In genomic region chr12:6360578-6361490, GRCh38 we compare ENCODE assay signal across 12 cellular contexts. TPM values are rescaled to one million over a fixed set of nuclear protein-coding genes. Genes with fewer than 3 reads are reported as not detected.
DNase-seq lines count a peak whose midpoint lies in the region; ATAC-seq, FAIRE-seq and TF ChIP-seq lines count a peak whose summit lies in the region.
"Had no signal": no experiment of that assay in that cellular context is flagged by ENCODE, and none has a peak within 500 bp of the region (broad histone marks: within the 10 kb centered on the region; RNA-seq: fewer than 3 reads in every experiment).

No MANE protein-coding gene starts in this region.

- peak; percentile 42 for DNase-seq in activated CD4-positive, alpha-beta T cell treated with anti-CD3 and anti-CD28 coated beads for 36 hours
- DNase-seq in activated CD4-positive, alpha-beta T cell treated with anti-CD3 and anti-CD28 coated beads, Interleukin-2, amount 10 ng/mL, durations not matched to agents 24 days and 14 days = no peak
- no peak for DNase-seq in RWPE1 (ENCODE audit: low spot score)
- no peak for DNase-seq in HepG2 (ENCODE audit: low spot score)
- no peak for DNase-seq in stomach
- no peak for DNase-seq in NCI-H446 (lab: John Stamatoyannopoulos, UW)
- no peak for DNase-seq in neuronal stem cell (ENCODE audit: low spot score)
- DNase-seq: activated naive CD8-positive, alpha-beta T cell treated with anti-CD3 and anti-CD28 coated beads for 36 hours; NCI-H2171 treated with DMSO at 0.1 percent for 48 hours; OCI-M1 had no signal

- H3K9me3 Mint-ChIP-seq in activated CD4-positive, alpha-beta T cell treated with anti-CD3 and anti-CD28 coated beads for 36 hours (ENCODE audit: low read depth) = no peaks in the 10 kb centered on the region
- H3K9me3 Mint-ChIP-seq in activated CD4-positive, alpha-beta T cell treated with anti-CD3 and anti-CD28 coated beads, Interleukin-2, amount 10 ng/mL, durations not matched to agents 24 days and 14 days = no peaks in the 10 kb centered on the region
- H3K9me3 Mint-ChIP-seq: activated naive CD8-positive, alpha-beta T cell treated with anti-CD3 and anti-CD28 coated beads for 36 hours had no signal

- H3K4me2 ChIP-seq in HepG2 (ENCODE audit: low read depth, low read length) (peak overlapping the region; percentile 56), neuronal stem cell (ENCODE audit: insufficient read depth, low read length, poor library complexity, severe bottlenecking) (no peak overlapping the region)

- H2BK12ac ChIP-seq in neuronal stem cell (ENCODE audit: low read length) = no peak overlapping the region

- H3K18ac ChIP-seq in neuronal stem cell (ENCODE audit: low read length) = no peak overlapping the region

- TF ChIP-seq RAD21 in HepG2 (CRISPR knock-in tag; IDR thresholded peaks at IDR 0.05) = no peak

- POLR2A ChIA-PET in activated CD4-positive, alpha-beta T cell treated with anti-CD3 and anti-CD28 coated beads for 36 hours (lab: Charles Lee) = interaction anchor here (0.7 to 2.2 kb wide), 3 partner anchors 25 to 178 kb away, joined by 3 to 8 read pairs (median 4); partner anchors contain the start of gene VAMP1
- POLR2A ChIA-PET in RWPE1 (lab: Yijun Ruan, JAX; ENCODE audit: low non-redundant PET) (interaction anchor here (0.5 kb wide), 1 partner anchor 9 kb away, joined by 4 read pairs; no protein-coding TSS in a partner anchor), HepG2 (lab: Yijun Ruan, JAX) (interaction anchor here (0.6 to 5.4 kb wide), 8 partner anchors 12 to 66 kb away, joined by 3 to 42 read pairs (median 6); partner anchors contain the start of genes LTBR, SCNN1A and TNFRSF1A)

- H2BK120ac ChIP-seq in neuronal stem cell (ENCODE audit: low read depth, low read length) = no peak overlapping the region

- H3K27me3 ChIP-seq in HepG2 (ENCODE audit: control insufficient read depth in 1 of 2, insufficient read depth in 2 of 2, low read length in 2 of 2) = no peaks in the 10 kb centered on the region
- H3K27me3 ChIP-seq in stomach = no peaks in the 10 kb centered on the region
- H3K27me3 ChIP-seq in neuronal stem cell (ENCODE audit: control insufficient read depth in 3 of 3, insufficient read depth in 3 of 3, low read depth in 1 of 3, low read length in 3 of 3) = no peaks in the 10 kb centered on the region
- H3K27me3 ChIP-seq: thyroid gland had no signal

- H4K8ac ChIP-seq in neuronal stem cell (ENCODE audit: low read depth, low read length) = no peak overlapping the region

- intact Hi-C loops in activated CD4-positive, alpha-beta T cell treated with anti-CD3 and anti-CD28 coated beads for 36 hours (cut with DNase I, micrococcal nuclease) = loop anchor here in 1 of 2 experiments (1.0 kb wide), 1 partner anchor 19 kb away; the partner anchor contains the start of gene TNFRSF1A
- intact Hi-C loops in activated CD4-positive, alpha-beta T cell treated with anti-CD3 and anti-CD28 coated beads, Interleukin-2, amount 10 ng/mL, durations not matched to agents 24 days and 14 days (cut with micrococcal nuclease) = no loop called here
- intact Hi-C loops in HepG2 (cut with micrococcal nuclease; ENCODE audit: unreplicated experiment) = no loop called here
- intact Hi-C loops in stomach (cut with DNase I; ENCODE audit: low total_unique reads) = no loop called here

- H2AFZ ChIP-seq in HepG2 (ENCODE audit: low read length) = no peak overlapping the region
- no peak overlapping the region for H2AFZ ChIP-seq in neuronal stem cell (ENCODE audit: low read length)

- H2AK5ac ChIP-seq in neuronal stem cell (ENCODE audit: low read depth, low read length) = no peak overlapping the region

- WGBS in HepG2 (ENCODE audit: low lambda C conversion rate) = 68% methylated on average over 11 of the region's 11 CpGs
- 50 to 63% (median 56%) methylated on average over 11 of the region's 11 CpGs for WGBS in stomach, 5 donors
- WGBS in neuronal stem cell (ENCODE audit: extremely low coverage in 2 of 2, insufficient read length in 2 of 2, insufficient replicate concordance in 1 of 2), 2 donors = no CpG with 5 or more reads among the region's 11 CpGs

- no peaks in the 10 kb centered on the region for H3K36me3 ChIP-seq in HepG2 (replicated peaks in 1 of 2; ENCODE audit: control insufficient read depth in 1 of 2, insufficient read depth in 2 of 2, low read length in 2 of 2)
- peaks cover 0 to 40% (median 21%) of the 10 kb centered on the region in 4 donors for H3K36me3 ChIP-seq in stomach
- H3K36me3 ChIP-seq in neuronal stem cell (replicated peaks in 1 of 2; ENCODE audit: control insufficient read depth in 2 of 2, insufficient read depth in 2 of 2, low read length in 2 of 2) = no peaks in the 10 kb centered on the region

- H4K91ac ChIP-seq in neuronal stem cell (ENCODE audit: low read depth, low read length, poor library complexity) = no peak overlapping the region

- H3K79me1 ChIP-seq in neuronal stem cell (ENCODE audit: low read depth, low read length) = no peaks in the 10 kb centered on the region

- H3K4me3 Mint-ChIP-seq in activated CD4-positive, alpha-beta T cell treated with anti-CD3 and anti-CD28 coated beads for 36 hours = no peak overlapping the region
- H3K4me3 Mint-ChIP-seq in activated CD4-positive, alpha-beta T cell treated with anti-CD3 and anti-CD28 coated beads, Interleukin-2, amount 10 ng/mL, durations not matched to agents 24 days and 14 days = no peak overlapping the region
- H3K4me3 Mint-ChIP-seq: activated naive CD8-positive, alpha-beta T cell treated with anti-CD3 and anti-CD28 coated beads for 36 hours had no signal

- no peaks in the 10 kb centered on the region for H3K36me3 Mint-ChIP-seq in activated CD4-positive, alpha-beta T cell treated with anti-CD3 and anti-CD28 coated beads for 36 hours (ENCODE audit: low read depth)
- H3K36me3 Mint-ChIP-seq in activated CD4-positive, alpha-beta T cell treated with anti-CD3 and anti-CD28 coated beads, Interleukin-2, amount 10 ng/mL, durations not matched to agents 24 days and 14 days (ENCODE audit: low read depth) = no peaks in the 10 kb centered on the region
- H3K36me3 Mint-ChIP-seq: activated naive CD8-positive, alpha-beta T cell treated with anti-CD3 and anti-CD28 coated beads for 36 hours had no signal

- peaks cover 59% of the 10 kb centered on the region for H3K4me1 ChIP-seq in HepG2 (ENCODE audit: insufficient read depth, low read length)
- peaks cover 24 to 52% (median 45%) of the 10 kb centered on the region in 4 donors for H3K4me1 ChIP-seq in stomach
- H3K4me1 ChIP-seq in neuronal stem cell (ENCODE audit: control insufficient read depth in 2 of 2, insufficient read depth in 1 of 2, low read depth in 1 of 2, low read length in 2 of 2) = peaks cover 0 to 5% of the 10 kb centered on the region in 2 donors

- in situ Hi-C loops in HepG2 (cut with HindIII; ENCODE audit: extremely low pct_ligation_motif_present, low pct_unique_long_range_greater_than_20kb) = no loop called here

- H3K23ac ChIP-seq in neuronal stem cell (ENCODE audit: low read depth, low read length, poor library complexity) = no peak overlapping the region

- TF ChIP-seq POLR2A in HepG2 (IDR thresholded peaks at IDR 0.05; ENCODE audit: insufficient read depth in 1 of 2, low read depth in 2 of 2, low read length in 2 of 2) (no peak), stomach (IDR thresholded peaks at IDR 0.05) (no peak)

- CTCF ChIA-PET in activated CD4-positive, alpha-beta T cell treated with anti-CD3 and anti-CD28 coated beads for 36 hours (lab: Charles Lee) = interaction anchor here (0.6 to 1.3 kb wide), 7 partner anchors 8 to 101 kb away, joined by 3 to 6 read pairs (median 4); no protein-coding TSS in a partner anchor
- CTCF ChIA-PET in RWPE1 (lab: Yijun Ruan, JAX) = no interaction called here
- CTCF ChIA-PET in HepG2 (lab: Yijun Ruan, JAX; ENCODE audit: low intra/inter-chr PET ratio, low total read pairs) = no interaction called here

- H3K79me2 ChIP-seq in HepG2 (ENCODE audit: insufficient read depth, low read length) = no peaks in the 10 kb centered on the region

- no peak for FAIRE-seq in HepG2 (lab: Jason Lieb, UNC)

- BruUV-seq in HepG2 (replicated peaks; lab: Mats Ljungman, UMichigan) = no TSS peak

- peak overlapping the region; percentile 37 for H3K27ac Mint-ChIP-seq in activated CD4-positive, alpha-beta T cell treated with anti-CD3 and anti-CD28 coated beads for 36 hours
- H3K27ac Mint-ChIP-seq in activated CD4-positive, alpha-beta T cell treated with anti-CD3 and anti-CD28 coated beads, Interleukin-2, amount 10 ng/mL, durations not matched to agents 24 days and 14 days = no peak overlapping the region

- no peaks in the 10 kb centered on the region for H3K27me3 Mint-ChIP-seq in activated CD4-positive, alpha-beta T cell treated with anti-CD3 and anti-CD28 coated beads for 36 hours
- peaks cover 9% of the 10 kb centered on the region for H3K27me3 Mint-ChIP-seq in activated CD4-positive, alpha-beta T cell treated with anti-CD3 and anti-CD28 coated beads, Interleukin-2, amount 10 ng/mL, durations not matched to agents 24 days and 14 days
- H3K27me3 Mint-ChIP-seq: activated naive CD8-positive, alpha-beta T cell treated with anti-CD3 and anti-CD28 coated beads for 36 hours had no signal

- peaks cover 28% of the 10 kb centered on the region for H3K4me1 Mint-ChIP-seq in activated CD4-positive, alpha-beta T cell treated with anti-CD3 and anti-CD28 coated beads for 36 hours
- peaks cover 20% of the 10 kb centered on the region for H3K4me1 Mint-ChIP-seq in activated CD4-positive, alpha-beta T cell treated with anti-CD3 and anti-CD28 coated beads, Interleukin-2, amount 10 ng/mL, durations not matched to agents 24 days and 14 days

- peak; percentile 72 for ATAC-seq in activated CD4-positive, alpha-beta T cell treated with anti-CD3 and anti-CD28 coated beads for 36 hours
- ATAC-seq in HepG2 (no peak), HG03378 (IDR thresholded peaks at IDR 0.05; ENCODE audit: unreplicated experiment) (no peak)

- H3K14ac ChIP-seq in neuronal stem cell (ENCODE audit: low read length) = no peak overlapping the region

- H3K9ac ChIP-seq in HepG2 (ENCODE audit: insufficient read depth, low read depth, low read length) = no peak overlapping the region
- no peak overlapping the region for H3K9ac ChIP-seq in neuronal stem cell (ENCODE audit: low read depth, low read length, poor library complexity)

- H2BK5ac ChIP-seq in neuronal stem cell (ENCODE audit: low read length) = no peak overlapping the region

- TF ChIP-seq CTCF in RWPE1 (conservative IDR thresholded peaks at IDR 0.05; ENCODE audit: low read depth) (no peak), HepG2 (CRISPR knock-in tag; IDR thresholded peaks at IDR 0.05) (no peak), stomach (IDR thresholded peaks at IDR 0.05) (no peak)

- H3K4me3 ChIP-seq in HepG2 (replicated peaks in 1 of 3; ENCODE audit: insufficient read depth in 1 of 3, low read depth in 2 of 3, low read length in 3 of 3) (no peak overlapping the region), stomach (no peak overlapping the region), neuronal stem cell (ENCODE audit: low read length in 2 of 2) (no peak overlapping the region)
- H3K4me3 ChIP-seq: thyroid gland had no signal

- no peak overlapping the region for H3K4ac ChIP-seq in neuronal stem cell (ENCODE audit: low read length)

- H4K20me1 ChIP-seq in HepG2 (ENCODE audit: insufficient read depth, low read length) = no peaks in the 10 kb centered on the region

- TF ChIP-seq EP300 in HepG2 (IDR thresholded peaks at IDR 0.05; ENCODE audit: low read depth in 2 of 2, low read length in 2 of 2) (no peak), HepG2 (CRISPR knock-in tag; IDR thresholded peaks at IDR 0.05; ENCODE audit: borderline replicate concordance) (no peak), stomach (IDR thresholded peaks at IDR 0.05) (no peak)

- no peak overlapping the region for H2BK15ac ChIP-seq in neuronal stem cell (ENCODE audit: low read length)

- H3K27ac ChIP-seq in RWPE1 = peak overlapping the region; percentile 90
- H3K27ac ChIP-seq in HepG2 (ENCODE audit: extremely low read length, insufficient read depth, low read length) = peak overlapping the region; percentile 56
- H3K27ac ChIP-seq in stomach = peak overlapping the region; percentile 6 to 94 (median 90)
- no peak overlapping the region for H3K27ac ChIP-seq in neuronal stem cell (replicated peaks; ENCODE audit: low read length)

- H3K9me3 ChIP-seq in HepG2 (ENCODE audit: low read length) = no peaks in the 10 kb centered on the region
- no peaks in the 10 kb centered on the region for H3K9me3 ChIP-seq in stomach
- no peaks in the 10 kb centered on the region for H3K9me3 ChIP-seq in neuronal stem cell (replicated peaks in 1 of 2; ENCODE audit: control insufficient read depth in 2 of 2, insufficient read depth in 1 of 2, low read depth in 1 of 2, low read length in 2 of 2)
- H3K9me3 ChIP-seq: thyroid gland had no signal

RNA-seq across cellular contexts. Expression of gene SCNN1A, which starts 14.5 kb away (rescaled TPM):
- under 1 TPM in 1 of 2 experiments, not detected in 1; 0.05 TPM for total RNA-seq in activated CD4-positive, alpha-beta T cell treated with anti-CD3 and anti-CD28 coated beads for 36 hours
- not detected in 2 replicates for total RNA-seq in activated CD4-positive, alpha-beta T cell treated with anti-CD3 and anti-CD28 coated beads, Interleukin-2, amount 10 ng/mL, durations not matched to agents 24 days and 14 days
- total RNA-seq in HepG2 (2016; rRNA removed; fragmentation: Illumina TruSeq; extraction: Trizol) (0.63 and 1.5 TPM in 2 replicates), stomach (100 to 1,000 TPM in 4 of 5 donors, 10 to 100 TPM in 1; 63.3 to 486 (median 277) TPM)
- 0.71 and 1.2 TPM in 2 replicates for total RNA-seq in HepG2 (2016; cell fraction: cytosol; rRNA removed; fragmentation: Illumina TruSeq; extraction: Trizol; ENCODE audit: low read depth)
- 0.71 and 1.6 TPM in 2 replicates for total RNA-seq in HepG2 (2016; cell fraction: insoluble cytoplasmic fraction; rRNA removed; fragmentation: Illumina TruSeq; extraction: Trizol)
- 0.72 and 0.87 TPM in 2 replicates for total RNA-seq in HepG2 (2016; cell fraction: membrane; rRNA removed; fragmentation: Illumina TruSeq; extraction: Trizol)
- 1.8 and 5.0 TPM in 2 replicates for total RNA-seq in HepG2 (2016; cell fraction: nucleus; rRNA removed; fragmentation: Illumina TruSeq; extraction: Trizol)
- polyA plus RNA-seq in HepG2 (2011; rRNA removed) (14.6 and 32.8 TPM in 2 replicates), stomach (10 to 100 TPM; 16.6 to 98.0 (median 47.5) TPM)
- polyA plus RNA-seq in HepG2 (2011; cell fraction: cytosol; rRNA removed) = 6.1 and 12.5 TPM in 2 replicates
- polyA plus RNA-seq in HepG2 (2011; cell fraction: nucleus; rRNA removed) = 24.9 and 39.4 TPM in 2 replicates
- 17.5 and 19.3 TPM in 2 replicates for polyA plus RNA-seq in HepG2 (2012)
- polyA plus RNA-seq in HepG2 (2016; cell fraction: cytosol; fragmentation: Illumina TruSeq; extraction: Trizol; ENCODE audit: low read depth) = 0.22 and 0.41 TPM in 2 replicates
- polyA plus RNA-seq in HepG2 (2016; cell fraction: insoluble cytoplasmic fraction; fragmentation: Illumina TruSeq; extraction: Trizol; ENCODE audit: low read depth) = 1.0 and 1.6 TPM in 2 replicates
- polyA plus RNA-seq in HepG2 (2016; cell fraction: membrane; fragmentation: Illumina TruSeq; extraction: Trizol; ENCODE audit: low read depth) = 0.66 and 1.1 TPM in 2 replicates
- 4.0 and 5.1 TPM in 2 replicates for polyA plus RNA-seq in HepG2 (2016; cell fraction: nucleus; fragmentation: Illumina TruSeq; extraction: Trizol; ENCODE audit: insufficient read depth, low read depth)
- polyA minus RNA-seq in HepG2 (2011; rRNA and poly(A)+ RNA removed; ENCODE audit: low replicate concordance) = 9.5 and 30.0 TPM in 2 replicates
- polyA minus RNA-seq in HepG2 (2011; cell fraction: cytosol; rRNA and poly(A)+ RNA removed) = 5.9 and 14.3 TPM in 2 replicates
- polyA minus RNA-seq in HepG2 (2011; cell fraction: nucleus; rRNA and poly(A)+ RNA removed) = 10.9 and 24.2 TPM in 2 replicates
- 0.40 TPM for polyA plus RNA-seq in neuronal stem cell (2013, experiment 1 of 2)
- 0.68 TPM for polyA plus RNA-seq in neuronal stem cell (2013, experiment 2 of 2)

RNA-seq across cellular contexts. Expression of gene TNFRSF1A, which starts 19.0 kb away (rescaled TPM):
- 10 to 100 TPM; 42.1 to 58.7 TPM for total RNA-seq in activated CD4-positive, alpha-beta T cell treated with anti-CD3 and anti-CD28 coated beads for 36 hours
- 52.7 and 54.4 TPM in 2 replicates for total RNA-seq in activated CD4-positive, alpha-beta T cell treated with anti-CD3 and anti-CD28 coated beads, Interleukin-2, amount 10 ng/mL, durations not matched to agents 24 days and 14 days
- total RNA-seq in HepG2 (2016; rRNA removed; fragmentation: Illumina TruSeq; extraction: Trizol) (21.9 and 41.5 TPM in 2 replicates), stomach (100 to 1,000 TPM in 4 of 5 donors, 10 to 100 TPM in 1; 91.6 to 432 (median 152) TPM)
- 16.3 and 18.0 TPM in 2 replicates for total RNA-seq in HepG2 (2016; cell fraction: cytosol; rRNA removed; fragmentation: Illumina TruSeq; extraction: Trizol; ENCODE audit: low read depth)
- total RNA-seq in HepG2 (2016; cell fraction: insoluble cytoplasmic fraction; rRNA removed; fragmentation: Illumina TruSeq; extraction: Trizol) = 28.8 and 36.5 TPM in 2 replicates
- total RNA-seq in HepG2 (2016; cell fraction: membrane; rRNA removed; fragmentation: Illumina TruSeq; extraction: Trizol) = 19.8 and 22.3 TPM in 2 replicates
- 36.8 and 40.7 TPM in 2 replicates for total RNA-seq in HepG2 (2016; cell fraction: nucleus; rRNA removed; fragmentation: Illumina TruSeq; extraction: Trizol)
- polyA plus RNA-seq in HepG2 (2011; rRNA removed) (41.4 and 61.2 TPM in 2 replicates), stomach (10 to 100 TPM; 35.2 to 64.4 (median 38.5) TPM)
- polyA plus RNA-seq in HepG2 (2011; cell fraction: cytosol; rRNA removed) = 53.0 and 53.4 TPM in 2 replicates
- polyA plus RNA-seq in HepG2 (2011; cell fraction: nucleus; rRNA removed) = 67.2 and 67.4 TPM in 2 replicates
- 40.9 and 56.2 TPM in 2 replicates for polyA plus RNA-seq in HepG2 (2012)
- 5.2 and 6.8 TPM in 2 replicates for polyA plus RNA-seq in HepG2 (2016; cell fraction: cytosol; fragmentation: Illumina TruSeq; extraction: Trizol; ENCODE audit: low read depth)
- polyA plus RNA-seq in HepG2 (2016; cell fraction: insoluble cytoplasmic fraction; fragmentation: Illumina TruSeq; extraction: Trizol; ENCODE audit: low read depth) = 31.8 and 38.4 TPM in 2 replicates
- polyA plus RNA-seq in HepG2 (2016; cell fraction: membrane; fragmentation: Illumina TruSeq; extraction: Trizol; ENCODE audit: low read depth) = 14.3 and 15.5 TPM in 2 replicates
- 75.7 and 99.5 TPM in 2 replicates for polyA plus RNA-seq in HepG2 (2016; cell fraction: nucleus; fragmentation: Illumina TruSeq; extraction: Trizol; ENCODE audit: insufficient read depth, low read depth)
- polyA minus RNA-seq in HepG2 (2011; rRNA and poly(A)+ RNA removed; ENCODE audit: low replicate concordance) = 88.8 and 131 TPM in 2 replicates
- 52.9 and 68.3 TPM in 2 replicates for polyA minus RNA-seq in HepG2 (2011; cell fraction: cytosol; rRNA and poly(A)+ RNA removed)
- 54.3 and 80.4 TPM in 2 replicates for polyA minus RNA-seq in HepG2 (2011; cell fraction: nucleus; rRNA and poly(A)+ RNA removed)
- 35.2 TPM for polyA plus RNA-seq in neuronal stem cell (2013, experiment 1 of 2)
- polyA plus RNA-seq in neuronal stem cell (2013, experiment 2 of 2) = 34.5 TPM

RNA-seq across cellular contexts. Expression of gene LTBR, which starts 23.1 kb away (rescaled TPM):
- total RNA-seq in activated CD4-positive, alpha-beta T cell treated with anti-CD3 and anti-CD28 coated beads for 36 hours = 1 to 10 TPM in 1 of 2 experiments, under 1 TPM in 1; 0.57 to 1.1 TPM
- total RNA-seq in activated CD4-positive, alpha-beta T cell treated with anti-CD3 and anti-CD28 coated beads, Interleukin-2, amount 10 ng/mL, durations not matched to agents 24 days and 14 days = 1.7 and 2.1 TPM in 2 replicates
- total RNA-seq in HepG2 (2016; rRNA removed; fragmentation: Illumina TruSeq; extraction: Trizol) (12.1 and 34.8 TPM in 2 replicates), stomach (100 to 1,000 TPM in 3 of 5 donors, 10 to 100 TPM in 2; 27.5 to 471 (median 126) TPM)
- 24.4 and 24.5 TPM in 2 replicates for total RNA-seq in HepG2 (2016; cell fraction: cytosol; rRNA removed; fragmentation: Illumina TruSeq; extraction: Trizol; ENCODE audit: low read depth)
- 11.6 and 40.0 TPM in 2 replicates for total RNA-seq in HepG2 (2016; cell fraction: insoluble cytoplasmic fraction; rRNA removed; fragmentation: Illumina TruSeq; extraction: Trizol)
- total RNA-seq in HepG2 (2016; cell fraction: membrane; rRNA removed; fragmentation: Illumina TruSeq; extraction: Trizol) = 34.7 and 35.3 TPM in 2 replicates
- total RNA-seq in HepG2 (2016; cell fraction: nucleus; rRNA removed; fragmentation: Illumina TruSeq; extraction: Trizol) = 39.7 and 43.6 TPM in 2 replicates
- polyA plus RNA-seq in HepG2 (2011; rRNA removed) (31.4 and 39.0 TPM in 2 replicates), stomach (10 to 100 TPM; 47.3 to 76.3 (median 48.3) TPM)
- 23.7 and 29.3 TPM in 2 replicates for polyA plus RNA-seq in HepG2 (2011; cell fraction: cytosol; rRNA removed)
- polyA plus RNA-seq in HepG2 (2011; cell fraction: nucleus; rRNA removed) = 82.9 and 92.1 TPM in 2 replicates
- 25.8 and 37.8 TPM in 2 replicates for polyA plus RNA-seq in HepG2 (2012)
- 19.3 and 21.0 TPM in 2 replicates for polyA plus RNA-seq in HepG2 (2016; cell fraction: cytosol; fragmentation: Illumina TruSeq; extraction: Trizol; ENCODE audit: low read depth)
- polyA plus RNA-seq in HepG2 (2016; cell fraction: insoluble cytoplasmic fraction; fragmentation: Illumina TruSeq; extraction: Trizol; ENCODE audit: low read depth) = 16.0 and 16.4 TPM in 2 replicates
- 27.4 and 28.3 TPM in 2 replicates for polyA plus RNA-seq in HepG2 (2016; cell fraction: membrane; fragmentation: Illumina TruSeq; extraction: Trizol; ENCODE audit: low read depth)
- 117 and 123 TPM in 2 replicates for polyA plus RNA-seq in HepG2 (2016; cell fraction: nucleus; fragmentation: Illumina TruSeq; extraction: Trizol; ENCODE audit: insufficient read depth, low read depth)
- 16.2 and 29.7 TPM in 2 replicates for polyA minus RNA-seq in HepG2 (2011; rRNA and poly(A)+ RNA removed; ENCODE audit: low replicate concordance)
- 11.5 and 14.0 TPM in 2 replicates for polyA minus RNA-seq in HepG2 (2011; cell fraction: cytosol; rRNA and poly(A)+ RNA removed)
- 22.4 and 34.2 TPM in 2 replicates for polyA minus RNA-seq in HepG2 (2011; cell fraction: nucleus; rRNA and poly(A)+ RNA removed)
- polyA plus RNA-seq in neuronal stem cell (2013, experiment 1 of 2) = 2.3 TPM
- 2.3 TPM for polyA plus RNA-seq in neuronal stem cell (2013, experiment 2 of 2)

RNA-seq across cellular contexts. Expression of gene PLEKHG6, which starts 50.4 kb away (rescaled TPM):
- total RNA-seq in activated CD4-positive, alpha-beta T cell treated with anti-CD3 and anti-CD28 coated beads for 36 hours = not detected
- not detected in 2 replicates for total RNA-seq in activated CD4-positive, alpha-beta T cell treated with anti-CD3 and anti-CD28 coated beads, Interleukin-2, amount 10 ng/mL, durations not matched to agents 24 days and 14 days
- total RNA-seq in HepG2 (2016; rRNA removed; fragmentation: Illumina TruSeq; extraction: Trizol) = 13.1 and 18.9 TPM in 2 replicates
- total RNA-seq in HepG2 (2016; cell fraction: cytosol; rRNA removed; fragmentation: Illumina TruSeq; extraction: Trizol; ENCODE audit: low read depth) = 11.1 and 14.7 TPM in 2 replicates
- total RNA-seq in HepG2 (2016; cell fraction: insoluble cytoplasmic fraction; rRNA removed; fragmentation: Illumina TruSeq; extraction: Trizol) = 15.0 and 16.9 TPM in 2 replicates
- total RNA-seq in HepG2 (2016; cell fraction: membrane; rRNA removed; fragmentation: Illumina TruSeq; extraction: Trizol) = 23.7 TPM in 2 replicates
- 15.6 and 19.7 TPM in 2 replicates for total RNA-seq in HepG2 (2016; cell fraction: nucleus; rRNA removed; fragmentation: Illumina TruSeq; extraction: Trizol)
- 17.0 and 26.8 TPM in 2 replicates for polyA plus RNA-seq in HepG2 (2011; rRNA removed)
- 12.8 and 29.8 TPM in 2 replicates for polyA plus RNA-seq in HepG2 (2011; cell fraction: cytosol; rRNA removed)
- polyA plus RNA-seq in HepG2 (2011; cell fraction: nucleus; rRNA removed) = 20.1 and 50.9 TPM in 2 replicates
- 16.4 and 22.2 TPM in 2 replicates for polyA plus RNA-seq in HepG2 (2012)
- 16.0 and 16.1 TPM in 2 replicates for polyA plus RNA-seq in HepG2 (2016; cell fraction: cytosol; fragmentation: Illumina TruSeq; extraction: Trizol; ENCODE audit: low read depth)
- polyA plus RNA-seq in HepG2 (2016; cell fraction: insoluble cytoplasmic fraction; fragmentation: Illumina TruSeq; extraction: Trizol; ENCODE audit: low read depth) = 15.2 and 21.6 TPM in 2 replicates
- 20.3 and 26.3 TPM in 2 replicates for polyA plus RNA-seq in HepG2 (2016; cell fraction: membrane; fragmentation: Illumina TruSeq; extraction: Trizol; ENCODE audit: low read depth)
- 28.0 and 30.9 TPM in 2 replicates for polyA plus RNA-seq in HepG2 (2016; cell fraction: nucleus; fragmentation: Illumina TruSeq; extraction: Trizol; ENCODE audit: insufficient read depth, low read depth)
- 0.70 and 23.3 TPM in 2 replicates for polyA minus RNA-seq in HepG2 (2011; rRNA and poly(A)+ RNA removed; ENCODE audit: low replicate concordance)
- 8.8 and 12.8 TPM in 2 replicates for polyA minus RNA-seq in HepG2 (2011; cell fraction: cytosol; rRNA and poly(A)+ RNA removed)
- 13.3 and 16.5 TPM in 2 replicates for polyA minus RNA-seq in HepG2 (2011; cell fraction: nucleus; rRNA and poly(A)+ RNA removed)
- 100 to 1,000 TPM in 1 of 5 donors, 10 to 100 TPM in 3, 1 to 10 TPM in 1; 6.4 to 101 (median 16.2) TPM for total RNA-seq in stomach
- polyA plus RNA-seq in stomach = 10 to 100 TPM in 2 of 3 donors, 1 to 10 TPM in 1; 5.9 to 32.3 (median 27.0) TPM
- 1.2 TPM for polyA plus RNA-seq in neuronal stem cell (2013, experiment 1 of 2)
- polyA plus RNA-seq in neuronal stem cell (2013, experiment 2 of 2) = 1.3 TPM

Comparison
In these comparisons a context has a peak if more than half of its experiments do, and no peak if none do; other contexts are left out.
1. RNA of gene SCNN1A, which starts 14.5 kb away (total RNA-seq): 63.3 to 486 TPM in stomach; 0.63 to 5.0 TPM in HepG2, 0.05 TPM in activated CD4-positive, alpha-beta T cell treated with anti-CD3 and anti-CD28 coated beads for 36 hours and not detected in activated CD4-positive, alpha-beta T cell treated with anti-CD3 and anti-CD28 coated beads, Interleukin-2, amount 10 ng/mL, durations not matched to agents 24 days and 14 days; every median in the first group is over 10 times any median in the second.